ENCODE assay signal across 8 cellular contexts in genomic region chr19:45092747-45093678, GRCh38. TPM values are rescaled to one million over a fixed set of nuclear protein-coding genes. Genes with fewer than 3 reads are reported as not detected.
DNase-seq lines count a peak whose midpoint lies in the region; ATAC-seq and TF ChIP-seq lines count a peak whose summit lies in the region.

Gene PPP1R37 (plus strand): TSS chr19:45093179. CDS start chr19:45093326, 147 bp downstream.

- H3K9me3 ChIP-seq in BE2C (no peaks in the 10 kb centered on the region), left lung (no peaks in the 10 kb centered on the region)

- peak within 1 kb of the TSS; percentile 95 for H3K4me3 ChIP-seq in BE2C (ENCODE audit: low read depth, low read length)
- peak within 1 kb of the TSS; percentile 90 to 94 for H3K4me3 ChIP-seq in left lung

- peak; percentile 96 for DNase-seq in BE2C
- DNase-seq in GM19240 (ENCODE audit: insufficient read length, low spot score): peak; percentile 85
- peak; percentile 98 for DNase-seq in NCI-H774 (lab: John Stamatoyannopoulos, UW)
- peak; percentile 82 to 90 for DNase-seq in activated CD4-positive, alpha-beta T cell treated with anti-CD3 and anti-CD28 coated beads, Interleukin-2, amount 50 U/mL, for 24 hours (ENCODE audit: low read depth in 1 of 2, low spot score in 1 of 2)
- peak; percentile 99 for DNase-seq in dermis blood vessel endothelial cell
- peak; percentile 96 for DNase-seq in left lung
- peak; percentile 89 for DNase-seq in stimulated activated CD4-positive, alpha-beta T cell treated with anti-CD3 and anti-CD28 coated beads, Interleukin-2, amount 100 ng/mL, for 4 hours (ENCODE audit: low read depth)

- intact Hi-C loops in left lung (cut with DNase I): no loop called here

- H3K27me3 ChIP-seq in BE2C: no peaks in the 10 kb centered on the region
- H3K27me3 ChIP-seq in left lung: no peaks in the 10 kb centered on the region

- peaks cover 4% of the 10 kb centered on the region for H3K4me1 ChIP-seq in BE2C
- peaks cover 29 to 47% of the 10 kb centered on the region in 2 donors for H3K4me1 ChIP-seq in left lung

- ATAC-seq in HG03565 (IDR thresholded peaks at IDR 0.05; ENCODE audit: unreplicated experiment): peak; percentile 54
- peak; percentile 84 for ATAC-seq in left lung

- H3K27ac ChIP-seq in left lung: peak within 1 kb of the TSS; percentile 79 to 85

- TF ChIP-seq CTCF in BE2C (IDR thresholded peaks at IDR 0.05; ENCODE audit: low read depth, low read length): peak; percentile 10; the same call in 1 of the 2 replicates
- TF ChIP-seq CTCF in left lung (IDR thresholded peaks at IDR 0.05): peak; percentile 32 to 65

- H3K36me3 ChIP-seq in BE2C (peaks cover 12% of the 10 kb centered on the region), left lung (peaks cover 0 to 16% of the 10 kb centered on the region in 2 donors)

RNA-seq across cellular contexts. Expression of gene PPP1R37, which starts in this region (rescaled TPM):
- polyA plus RNA-seq in BE2C (2012; ENCODE audit: insufficient read depth, insufficient read length, low read depth): 59.0 TPM
- 31.1 and 39.7 TPM in 2 replicates for total RNA-seq in dermis blood vessel endothelial cell
- 10 to 100 TPM; 26.8 to 29.8 TPM for total RNA-seq in left lung

Comparison
In these comparisons a context has a peak if more than half of its experiments do, and no peak if none do; other contexts are left out.
1. Peak in every context shown above with its lines: DNase-seq, ATAC-seq, H3K4me3 ChIP-seq and H3K27ac ChIP-seq.